ENCODE assay signal across 9 cellular contexts in genomic region chr1:174982971-174983689, GRCh38. TPM values are rescaled to one million over a fixed set of nuclear protein-coding genes. Genes with fewer than 3 reads are reported as not detected.
DNase-seq lines count a peak whose midpoint lies in the region; ATAC-seq, FAIRE-seq and TF ChIP-seq lines count a peak whose summit lies in the region.
"Had no signal": no experiment of that assay in that cellular context is flagged by ENCODE, and none has a peak within 500 bp of the region (broad histone marks: within the 10 kb centered on the region; RNA-seq: fewer than 3 reads in every experiment).

No MANE protein-coding gene starts in this region.

- SMC1A ChIA-PET in GM12878 (lab: Charles Lee; ENCODE audit: uncharacterized antibody, unreplicated experiment) = interaction anchor here (0.6 to 10.8 kb wide), 33 partner anchors 13 to 235 kb away, joined by 3 to 89 read pairs (median 4); partner anchors contain the start of gene CACYBP

- H3K4me1 Mint-ChIP-seq in activated T-helper 1 cell treated with anti-CD3 and anti-CD28 coated beads, Interleukin-12 subunit alpha, Interleukin-12 subunit beta, Interleukin-2, Interleukin-4 antibody, amounts not matched to agents 30 ng/mL and 10 ng/mL and 1 ng/mL, durations not matched to agents 14 hours and 24 hours and 36 hours (ENCODE audit: low read depth) = peaks cover 28% of the 10 kb centered on the region

- RAD21 ChIA-PET in GM12878 (lab: Charles Lee; ENCODE audit: unreplicated experiment) = interaction anchor here (0.5 to 2.5 kb wide), 19 partner anchors 12 to 721 kb away, joined by 3 to 14 read pairs (median 3); no protein-coding TSS in a partner anchor

- CTCF ChIA-PET in GM12878 (lab: Yijun Ruan, JAX) = interaction anchor here (0.6 to 6.4 kb wide), 42 partner anchors 8 to 721 kb away, joined by 3 to 54 read pairs (median 4); partner anchors contain the start of genes CACYBP and MRPS14

- H3K27me3 ChIP-seq in GM12878 (replicated peaks in 1 of 2; ENCODE audit: control insufficient read depth in 2 of 2, insufficient read depth in 2 of 2, low read length in 1 of 2) = no peaks in the 10 kb centered on the region
- no peaks in the 10 kb centered on the region for H3K27me3 ChIP-seq in left lung

- H2AFZ ChIP-seq in GM12878 (ENCODE audit: control insufficient read depth, low read depth, low read length) = no peak overlapping the region

- H3K9me3 ChIP-seq in GM12878 (replicated peaks; ENCODE audit: control insufficient read depth, insufficient read depth, low read length) (peaks cover 9% of the 10 kb centered on the region), left lung (no peaks in the 10 kb centered on the region)

- in situ Hi-C loops in GM12878 (cut with MboI) = no loop called here

- H3K4me3 Mint-ChIP-seq in activated T-helper 1 cell treated with anti-CD3 and anti-CD28 coated beads, Interleukin-12 subunit alpha, Interleukin-12 subunit beta, Interleukin-2, Interleukin-4 antibody, amounts not matched to agents 30 ng/mL and 10 ng/mL and 1 ng/mL, durations not matched to agents 14 hours and 24 hours and 36 hours = no peak overlapping the region

- no peak overlapping the region for H3K4me3 ChIP-seq in GM12878
- H3K4me3 ChIP-seq in left lung = no peak overlapping the region
- H3K4me3 ChIP-seq: SK-N-MC had no signal

- intact Hi-C loops in GM12878 (cut with micrococcal nuclease; ENCODE audit: unreplicated experiment) (loop anchor here (1.0 kb wide), 1 partner anchor 213 kb away; no protein-coding TSS in a partner anchor), left lung (cut with DNase I) (loop anchor here in 1 of 2 donors (5.0 kb wide), 1 partner anchor 216 kb away; no protein-coding TSS in a partner anchor)
- intact Hi-C loops in activated T-helper 1 cell treated with anti-CD3 and anti-CD28 coated beads, Interleukin-12 subunit alpha, Interleukin-12 subunit beta, Interleukin-2, Interleukin-4 antibody, amounts not matched to agents 30 ng/mL and 10 ng/mL and 1 ng/mL, durations not matched to agents 14 hours and 24 hours and 36 hours (cut with micrococcal nuclease) = loop anchor here (1.0 to 5.0 kb wide), 5 partner anchors 19 to 721 kb away; no protein-coding TSS in a partner anchor

- no peak for FAIRE-seq in GM12878 (lab: Jason Lieb, UNC)

- POLR2A ChIA-PET in GM12878 (lab: Charles Lee) = no interaction called here

- no peaks in the 10 kb centered on the region for H4K20me1 ChIP-seq in GM12878 (ENCODE audit: control insufficient read depth, insufficient read depth)

- H3K27me3 Mint-ChIP-seq in activated T-helper 1 cell treated with anti-CD3 and anti-CD28 coated beads, Interleukin-12 subunit alpha, Interleukin-12 subunit beta, Interleukin-2, Interleukin-4 antibody, amounts not matched to agents 30 ng/mL and 10 ng/mL and 1 ng/mL, durations not matched to agents 14 hours and 24 hours and 36 hours (ENCODE audit: insufficient read depth) = no peaks in the 10 kb centered on the region

- no peaks in the 10 kb centered on the region for H3K79me2 ChIP-seq in GM12878 (ENCODE audit: control insufficient read depth, insufficient read depth, low read length)

- DNase-seq in AML-193 (lab: John Stamatoyannopoulos, UW) (peak; percentile 27 to 61), ELR (ENCODE audit: low read depth) (peak; percentile 72), NCI-H345 (lab: John Stamatoyannopoulos, UW) (peak; percentile 47), GM12878 (ENCODE audit: low read depth, low spot score) (no peak), left lung (no peak), ureter (ENCODE audit: low spot score) (no peak)
- no peak for DNase-seq in activated T-helper 1 cell treated with anti-CD3 and anti-CD28 coated beads, Interleukin-12 subunit alpha, Interleukin-12 subunit beta, Interleukin-2, Interleukin-4 antibody, amounts not matched to agents 30 ng/mL and 10 ng/mL and 1 ng/mL, durations not matched to agents 14 hours and 24 hours and 36 hours (ENCODE audit: low spot score)

- ATAC-seq in GM12878 (no peak), left lung (peak; percentile 36), HG02588 (IDR thresholded peaks at IDR 0.05; ENCODE audit: unreplicated experiment) (no peak)

- H3K36me3 ChIP-seq in GM12878 (ENCODE audit: control insufficient read depth in 2 of 2, insufficient read depth in 2 of 2, low read length in 1 of 2) = peaks cover 3 to 18% of the 10 kb centered on the region in 2 experiments
- H3K36me3 ChIP-seq in left lung = peaks cover 0 to 16% of the 10 kb centered on the region in 2 donors

- H3K4me1 ChIP-seq in GM12878 (ENCODE audit: control insufficient read depth, insufficient read depth, low read length) = no peaks in the 10 kb centered on the region
- H3K4me1 ChIP-seq in left lung = no peaks in the 10 kb centered on the region

- H3K36me3 Mint-ChIP-seq in activated T-helper 1 cell treated with anti-CD3 and anti-CD28 coated beads, Interleukin-12 subunit alpha, Interleukin-12 subunit beta, Interleukin-2, Interleukin-4 antibody, amounts not matched to agents 30 ng/mL and 10 ng/mL and 1 ng/mL, durations not matched to agents 14 hours and 24 hours and 36 hours (ENCODE audit: low read depth) = peaks cover 43% of the 10 kb centered on the region

- H3K27ac Mint-ChIP-seq in activated T-helper 1 cell treated with anti-CD3 and anti-CD28 coated beads, Interleukin-12 subunit alpha, Interleukin-12 subunit beta, Interleukin-2, Interleukin-4 antibody, amounts not matched to agents 30 ng/mL and 10 ng/mL and 1 ng/mL, durations not matched to agents 14 hours and 24 hours and 36 hours = no peak overlapping the region

- H3K27ac ChIP-seq in GM12878 (ENCODE audit: control insufficient read depth, insufficient read depth) (no peak overlapping the region), left lung (no peak overlapping the region)
- H3K27ac ChIP-seq: SK-N-MC had no signal

- peak; percentile 58 for TF ChIP-seq RAD21 in GM12878 (IDR thresholded peaks at IDR 0.05; ENCODE audit: insufficient read depth, low read depth, low read length)

- no peak overlapping the region for H3K4me2 ChIP-seq in GM12878 (ENCODE audit: control insufficient read depth, insufficient read depth)

- TF ChIP-seq CTCF in GM12878 (IDR thresholded peaks at IDR 0.05 in 2 of 3, conservative IDR thresholded peaks at IDR 0.05 in 1 of 3; ENCODE audit: control insufficient read depth in 2 of 3, extremely low read depth in 1 of 3, insufficient read depth in 1 of 3, low read depth in 3 of 3, low read length in 3 of 3) = peak; percentile 44 to 49 (median 49); a peak in 5 of 6 replicates
- peak; percentile 56 to 71 for TF ChIP-seq CTCF in left lung (IDR thresholded peaks at IDR 0.05)

- no TSS peak for BruUV-seq in GM12878 (replicated peaks; lab: Mats Ljungman, UMichigan)

- TF ChIP-seq EP300 in GM12878 (IDR thresholded peaks at IDR 0.05; ENCODE audit: borderline replicate concordance in 1 of 2, control insufficient read depth in 1 of 2, low read depth in 2 of 2, low read length in 2 of 2) = no peak

- no peak for TF ChIP-seq POLR2A in GM12878 (IDR thresholded peaks at IDR 0.05; ENCODE audit: low read depth, low read length)

- H3K9me3 Mint-ChIP-seq in activated T-helper 1 cell treated with anti-CD3 and anti-CD28 coated beads, Interleukin-12 subunit alpha, Interleukin-12 subunit beta, Interleukin-2, Interleukin-4 antibody, amounts not matched to agents 30 ng/mL and 10 ng/mL and 1 ng/mL, durations not matched to agents 14 hours and 24 hours and 36 hours = no peaks in the 10 kb centered on the region

- H3K9ac ChIP-seq in GM12878 (ENCODE audit: control insufficient read depth, insufficient read depth, low read length) = no peak overlapping the region

RNA-seq across cellular contexts. Expression of gene CACYBP, which starts 16.6 kb away (rescaled TPM):
- 31.8 and 34.6 TPM in 2 replicates for total RNA-seq in GM12878 (2013; cell fraction: nucleolus; rRNA removed)
- 219 and 337 TPM in 2 replicates for total RNA-seq in GM12878 (2014; rRNA removed)
- 191 and 217 TPM in 2 replicates for total RNA-seq in GM12878 (2014; rRNA removed; fragmentation: Illumina TruSeq; extraction: Trizol)
- 140 and 142 TPM in 2 replicates for total RNA-seq in GM12878 (2021)
- polyA plus RNA-seq in GM12878 (2011; ENCODE audit: low read depth) = 50.2 TPM
- 77.7 and 118 TPM in 2 replicates for polyA plus RNA-seq in GM12878 (2011; rRNA removed)
- polyA plus RNA-seq in GM12878 (2011; cell fraction: cytosol; rRNA removed) = 54.1 and 73.7 TPM in 2 replicates
- polyA plus RNA-seq in GM12878 (2011; cell fraction: nucleus; rRNA removed) = 26.5 and 55.8 TPM in 2 replicates
- polyA plus RNA-seq in GM12878 (2012) = 93.7 and 110 TPM in 2 replicates
- 120 and 220 TPM in 2 replicates for polyA plus RNA-seq in GM12878 (2014; fragmentation: Illumina TruSeq; extraction: Trizol)
- polyA plus RNA-seq in GM12878 (2014; fragmentation: Nextera tagmentation; extraction: Ambion mirVana) = 100 to 1,000 TPM; 189 to 199 TPM
- 354 and 488 TPM in 2 replicates for polyA plus RNA-seq in GM12878 (2014; rRNA removed)
- polyA plus RNA-seq in GM12878 (2016; fragmentation: Nextera tagmentation; extraction: Ambion mirVana) = 100 to 1,000 TPM; 431 to 439 TPM
- 12.0 and 30.3 TPM in 2 replicates for polyA minus RNA-seq in GM12878 (2011; rRNA and poly(A)+ RNA removed)
- polyA minus RNA-seq in GM12878 (2011; cell fraction: cytosol; rRNA and poly(A)+ RNA removed) = 12.6 and 14.0 TPM in 2 replicates
- 21.4 and 31.9 TPM in 2 replicates for polyA minus RNA-seq in GM12878 (2011; cell fraction: nucleus; rRNA and poly(A)+ RNA removed)
- total RNA-seq in left lung = 100 to 1,000 TPM in 1 of 2 donors, 10 to 100 TPM in 1; 69.4 to 122 TPM
- total RNA-seq in ureter = 54.1 TPM
- total RNA-seq in activated T-helper 1 cell treated with anti-CD3 and anti-CD28 coated beads, Interleukin-12 subunit alpha, Interleukin-12 subunit beta, Interleukin-2, Interleukin-4 antibody, amounts not matched to agents 30 ng/mL and 10 ng/mL and 1 ng/mL, durations not matched to agents 14 hours and 24 hours and 36 hours = 342 and 369 TPM in 2 replicates

RNA-seq across cellular contexts. Expression of gene MRPS14, which starts 40.1 kb away (rescaled TPM):
- 31.6 and 35.9 TPM in 2 replicates for total RNA-seq in GM12878 (2013; cell fraction: nucleolus; rRNA removed)
- total RNA-seq in GM12878 (2014; rRNA removed) (35.7 and 37.9 TPM in 2 replicates), GM12878 (2014; rRNA removed; fragmentation: Illumina TruSeq; extraction: Trizol) (28.2 and 31.1 TPM in 2 replicates), GM12878 (2021) (37.0 and 40.6 TPM in 2 replicates), left lung (10 to 100 TPM; 30.3 to 33.3 TPM), ureter (39.8 TPM)
- 22.3 TPM for polyA plus RNA-seq in GM12878 (2011; ENCODE audit: low read depth)
- polyA plus RNA-seq in GM12878 (2011; rRNA removed) (57.6 and 70.6 TPM in 2 replicates), GM12878 (2014; fragmentation: Illumina TruSeq; extraction: Trizol) (39.8 and 40.5 TPM in 2 replicates), GM12878 (2014; fragmentation: Nextera tagmentation; extraction: Ambion mirVana) (100 to 1,000 TPM; 223 to 224 TPM), GM12878 (2014; rRNA removed) (37.7 and 43.2 TPM in 2 replicates), GM12878 (2016; fragmentation: Nextera tagmentation; extraction: Ambion mirVana) (100 to 1,000 TPM; 112 to 122 TPM)
- polyA plus RNA-seq in GM12878 (2011; cell fraction: cytosol; rRNA removed) = 31.5 and 37.1 TPM in 2 replicates
- polyA plus RNA-seq in GM12878 (2011; cell fraction: nucleus; rRNA removed) = 24.7 and 31.1 TPM in 2 replicates
- polyA plus RNA-seq in GM12878 (2012) = 26.7 and 29.7 TPM in 2 replicates
- 15.9 and 17.7 TPM in 2 replicates for polyA minus RNA-seq in GM12878 (2011; rRNA and poly(A)+ RNA removed)
- 5.8 and 6.0 TPM in 2 replicates for polyA minus RNA-seq in GM12878 (2011; cell fraction: cytosol; rRNA and poly(A)+ RNA removed)
- polyA minus RNA-seq in GM12878 (2011; cell fraction: nucleus; rRNA and poly(A)+ RNA removed) = 7.7 and 12.0 TPM in 2 replicates
- 29.2 and 29.9 TPM in 2 replicates for total RNA-seq in activated T-helper 1 cell treated with anti-CD3 and anti-CD28 coated beads, Interleukin-12 subunit alpha, Interleukin-12 subunit beta, Interleukin-2, Interleukin-4 antibody, amounts not matched to agents 30 ng/mL and 10 ng/mL and 1 ng/mL, durations not matched to agents 14 hours and 24 hours and 36 hours

Comparison
In these comparisons a context has a peak if more than half of its experiments do, and no peak if none do; other contexts are left out.
1. DNase-seq: peak in AML-193 (2 of 2), ELR (single experiment) and NCI-H345 (single experiment); none in GM12878 (single experiment), left lung (0 of 2), ureter (single experiment) and activated T-helper 1 cell treated with anti-CD3 and anti-CD28 coated beads, Interleukin-12 subunit alpha, Interleukin-12 subunit beta, Interleukin-2, Interleukin-4 antibody, amounts not matched to agents 30 ng/mL and 10 ng/mL and 1 ng/mL, durations not matched to agents 14 hours and 24 hours and 36 hours (single experiment).